ENCODE assay signal across 19 cellular contexts in genomic region chr9:81468084-81468595, GRCh38.
A peak's percentile ranks its signal among the peaks of the same experiment; 100 is the strongest.
DNase-seq lines count a peak whose midpoint lies in the region; ATAC-seq, FAIRE-seq and TF ChIP-seq lines count a peak whose summit lies in the region.
"Had no signal": no experiment of that assay in that cellular context is flagged by ENCODE, and none has a peak within 500 bp of the region (broad histone marks: within the 10 kb centered on the region; RNA-seq: fewer than 3 reads in every experiment).

No MANE protein-coding gene starts in this region.

- H4K20me1 ChIP-seq in GM23338 (replicated peaks; ENCODE audit: insufficient read depth): no peaks in the 10 kb centered on the region

- H3K27ac Mint-ChIP-seq in GM23338: no peak overlapping the region
- H3K27ac Mint-ChIP-seq: CD4-positive, CD25-positive, alpha-beta regulatory T cell; CD8-positive, alpha-beta memory T cell; IgD-negative memory B cell had no signal

- H3K36me3 Mint-ChIP-seq in GM23338 (ENCODE audit: low read depth): no peaks in the 10 kb centered on the region
- H3K36me3 Mint-ChIP-seq: CD4-positive, CD25-positive, alpha-beta regulatory T cell; CD8-positive, alpha-beta memory T cell; IgD-negative memory B cell had no signal

- H2AFZ ChIP-seq in GM23338: no peak overlapping the region; the same call in 1 of the 2 replicates

- no peaks in the 10 kb centered on the region for H3K79me2 ChIP-seq in GM23338 (replicated peaks; ENCODE audit: insufficient read depth)

- no peak overlapping the region for H3K4me3 Mint-ChIP-seq in GM23338
- H3K4me3 Mint-ChIP-seq: CD4-positive, CD25-positive, alpha-beta regulatory T cell; CD8-positive, alpha-beta memory T cell; IgD-negative memory B cell had no signal

- H3K27me3 Mint-ChIP-seq in GM23338 (ENCODE audit: insufficient read depth, low read depth, poor library complexity): no peaks in the 10 kb centered on the region
- H3K27me3 Mint-ChIP-seq: CD4-positive, CD25-positive, alpha-beta regulatory T cell; CD8-positive, alpha-beta memory T cell had no signal

- H3K4me1 ChIP-seq in mucosa of descending colon (ENCODE audit: low read depth) (no peaks in the 10 kb centered on the region), GM23338 (ENCODE audit: insufficient read depth) (no peaks in the 10 kb centered on the region)
- H3K4me1 ChIP-seq: HAP-1 had no signal

- FAIRE-seq in GM12891 (lab: Jason Lieb, UNC): peak; percentile 48

- DNase-seq in GM12891 (ENCODE audit: insufficient read length, low spot score): no peak
- DNase-seq in SK-MEL-5 (ENCODE audit: low read depth, low spot score): peak; percentile 59
- DNase-seq in mucosa of descending colon: no peak
- DNase-seq in GM23338 (ENCODE audit: low spot score): no peak
- DNase-seq in DMS53 treated with DMSO at 0.1 percent for 48 hours (lab: John Stamatoyannopoulos, UW; ENCODE audit: unreplicated experiment): no peak
- DNase-seq: ACHN; BE2C; C1 segment of cervical spinal cord; CD4-positive, CD25-positive, alpha-beta regulatory T cell; CD8-positive, alpha-beta memory T cell; COR-L47; DMS 273 treated with DMSO at 0.1 percent for 48 hours; DMS53; GDM1; KBM-7 had no signal

- H3K4me2 ChIP-seq in GM23338: no peak overlapping the region

- H3K36me3 ChIP-seq in mucosa of descending colon (ENCODE audit: low read depth): no peaks in the 10 kb centered on the region
- no peaks in the 10 kb centered on the region for H3K36me3 ChIP-seq in GM23338 (ENCODE audit: insufficient read depth)
- H3K36me3 ChIP-seq: BE2C, HAP-1 had no signal

- no peaks in the 10 kb centered on the region for H3K9me3 Mint-ChIP-seq in GM23338
- H3K9me3 Mint-ChIP-seq: IgD-negative memory B cell had no signal

- intact Hi-C loops in mucosa of descending colon (cut with DNase I, micrococcal nuclease): no loop called here

- H3K27me3 ChIP-seq in GM23338 (ENCODE audit: insufficient read depth): no peaks in the 10 kb centered on the region
- H3K27me3 ChIP-seq: BE2C had no signal

- H3F3A ChIP-seq in GM23338 (replicated peaks; ENCODE audit: low read depth): no peaks in the 10 kb centered on the region

- no peak for TF ChIP-seq POLR2A in GM12891 (IDR thresholded peaks at IDR 0.05; ENCODE audit: low read depth, low read length)

- H3K9me3 ChIP-seq in mucosa of descending colon: no peaks in the 10 kb centered on the region
- H3K9me3 ChIP-seq: BE2C, HAP-1 had no signal

- ATAC-seq in mucosa of descending colon (peak; percentile 19), GM23338 (no peak), HG03139 (IDR thresholded peaks at IDR 0.05; ENCODE audit: unreplicated experiment) (no peak)

- peaks cover under 1% of the 10 kb centered on the region; the same call in 2 of the 3 replicates for H3K4me1 Mint-ChIP-seq in GM23338
- H3K4me1 Mint-ChIP-seq: CD8-positive, alpha-beta memory T cell; IgD-negative memory B cell had no signal

- TF ChIP-seq CTCF in mucosa of descending colon (IDR thresholded peaks at IDR 0.05): no peak
- TF ChIP-seq CTCF in GM23338 (conservative IDR thresholded peaks at IDR 0.05; ENCODE audit: low read depth in 2 of 2): no peak

- in situ Hi-C loops in SK-MEL-5 (cut with HindIII; ENCODE audit: low pct_unique_long_range_greater_than_20kb, low sequenced_read_pairs): no loop called here

- H3K4me3 ChIP-seq in mucosa of descending colon: no peak overlapping the region
- no peak overlapping the region for H3K4me3 ChIP-seq in GM23338
- H3K4me3 ChIP-seq: HAP-1 had no signal

- H3K9me2 ChIP-seq in GM23338 (ENCODE audit: insufficient read depth): no peaks in the 10 kb centered on the region

- no peak overlapping the region for H3K27ac ChIP-seq in GM23338 (ENCODE audit: low read depth)
- H3K27ac ChIP-seq: HL-60 had no signal

TF ChIP-seq in GM12891, 5 proteins besides CTCF, POLR2A, EP300 and RAD21:
- TF ChIP-seq TAF1 (IDR thresholded peaks at IDR 0.05; ENCODE audit: low read depth, low read length) (no peak), PAX5 (IDR thresholded peaks at IDR 0.05; ENCODE audit: insufficient read depth, low read length, severe bottlenecking) (no peak), SPI1 (IDR thresholded peaks at IDR 0.05; ENCODE audit: low read depth, low read length) (no peak), POLR2AphosphoS5 (IDR thresholded peaks at IDR 0.05; ENCODE audit: low read depth, low read length) (no peak), POU2F2 (IDR thresholded peaks at IDR 0.05; ENCODE audit: low read depth, low read length) (no peak)
TF ChIP-seq in GM12891: peak in this region for 0.

TF ChIP-seq in GM23338, 12 proteins besides CTCF, POLR2A, EP300 and RAD21 (continues in another document):
- no peak for TF ChIP-seq EZH2 (IDR thresholded peaks at IDR 0.05; ENCODE audit: low read depth, unreplicated experiment)
- TF ChIP-seq CREB1 (CRISPR knock-in tag; IDR thresholded peaks at IDR 0.05; ENCODE audit: low read depth): no peak
- TF ChIP-seq STAT1 (IDR thresholded peaks at IDR 0.05; ENCODE audit: unreplicated experiment): no peak
- no peak for TF ChIP-seq EZH2phosphoT487 (IDR thresholded peaks at IDR 0.05; ENCODE audit: unreplicated experiment)
- no peak for TF ChIP-seq REST (IDR thresholded peaks at IDR 0.05; ENCODE audit: unreplicated experiment)
- no peak for TF ChIP-seq POLR2AphosphoS5 (IDR thresholded peaks at IDR 0.05; ENCODE audit: low read depth)
- TF ChIP-seq NANOG (IDR thresholded peaks at IDR 0.05; ENCODE audit: borderline replicate concordance): no peak
- TF ChIP-seq ETS1 (IDR thresholded peaks at IDR 0.05): no peak
- no peak for TF ChIP-seq ZNF331 (CRISPR knock-in tag; IDR thresholded peaks at IDR 0.05; ENCODE audit: low read depth)
- no peak for TF ChIP-seq JUNB (IDR thresholded peaks at IDR 0.05; ENCODE audit: unreplicated experiment)
- TF ChIP-seq ZNF114 (CRISPR knock-in tag; IDR thresholded peaks at IDR 0.05): no peak
